14 cellular contexts compared by ENCODE assay signal in genomic region chr1:46490603-46491499, GRCh38. TPM values are rescaled to one million over a fixed set of nuclear protein-coding genes. Genes with fewer than 3 reads are reported as not detected.
A peak's percentile ranks its signal among the peaks of the same experiment; 100 is the strongest.
DNase-seq lines count a peak whose midpoint lies in the region; ATAC-seq and TF ChIP-seq lines count a peak whose summit lies in the region.
"Had no signal": no experiment of that assay in that cellular context is flagged by ENCODE, and none has a peak within 500 bp of the region (broad histone marks: within the 10 kb centered on the region; RNA-seq: fewer than 3 reads in every experiment).

No MANE protein-coding gene starts in this region.

- no peak overlapping the region for H3K4me3 ChIP-seq in astrocyte of the spinal cord (ENCODE audit: low read depth, low read length)

- DNase-seq in activated T-cell treated with anti-CD3 and anti-CD28 coated beads, Interleukin-2, amount 50 U/mL, for 72 hours, result no peak
- no peak for DNase-seq in activated T-cell treated with anti-CD3 and anti-CD28 coated beads for 4 hours
- peak; percentile 26 for DNase-seq in astrocyte of the spinal cord (ENCODE audit: low read depth, low spot score)
- DNase-seq in left colon, result no peak
- no peak for DNase-seq in activated CD4-positive, alpha-beta T cell treated with anti-CD3 and anti-CD28 coated beads for 48 hours
- DNase-seq in AG08396 (ENCODE audit: low spot score), result no peak
- DNase-seq: activated CD4-positive, alpha-beta T cell treated with anti-CD3 and anti-CD28 coated beads, Interleukin-2, amount 50 U/mL, for 4 hours; activated naive CD4-positive, alpha-beta T cell treated with Interleukin-2 at 50 U/mL for 16 hours; cortex of kidney; DMS153; NCI-H1436; stimulated activated CD4-positive, alpha-beta T cell treated with anti-CD3 and anti-CD28 coated beads, Interleukin-1b, Interleukin-23, amount 100 ng/mL, for 48 hours had no signal

- in situ Hi-C loops in astrocyte of the spinal cord (cut with HindIII; ENCODE audit: low sequenced_read_pairs), result no loop called here

- H3K27me3 Mint-ChIP-seq in activated T-cell treated with anti-CD3 and anti-CD28 coated beads, Interleukin-2, amount 50 U/mL, for 72 hours (ENCODE audit: low read depth), result peaks cover 93% of the 10 kb centered on the region
- peaks cover 100% of the 10 kb centered on the region for H3K27me3 Mint-ChIP-seq in stimulated activated memory B cell treated with anti-CD40 and anti-IgM and Interleukin-4, amounts not matched to agents 10 μg/mL and 1 μg/mL and 100 μg/mL, for 72 hours

- peak overlapping the region; percentile 45 to 54 for H3K4me3 Mint-ChIP-seq in activated T-cell treated with anti-CD3 and anti-CD28 coated beads, Interleukin-2, amount 50 U/mL, for 72 hours
- peak overlapping the region; percentile 16 for H3K4me3 Mint-ChIP-seq in stimulated activated memory B cell treated with anti-CD40 and anti-IgM and Interleukin-4, amounts not matched to agents 10 μg/mL and 1 μg/mL and 100 μg/mL, for 72 hours

- H3K9me3 Mint-ChIP-seq in activated T-cell treated with anti-CD3 and anti-CD28 coated beads, Interleukin-2, amount 50 U/mL, for 72 hours, result no peaks in the 10 kb centered on the region
- H3K9me3 Mint-ChIP-seq in stimulated activated memory B cell treated with anti-CD40 and anti-IgM and Interleukin-4, amounts not matched to agents 10 μg/mL and 1 μg/mL and 100 μg/mL, for 72 hours, result no peaks in the 10 kb centered on the region

- peaks cover 2 to 5% of the 10 kb centered on the region in 2 donors for H3K36me3 Mint-ChIP-seq in activated T-cell treated with anti-CD3 and anti-CD28 coated beads, Interleukin-2, amount 50 U/mL, for 72 hours (ENCODE audit: insufficient read depth in 2 of 2)
- H3K36me3 Mint-ChIP-seq in stimulated activated memory B cell treated with anti-CD40 and anti-IgM and Interleukin-4, amounts not matched to agents 10 μg/mL and 1 μg/mL and 100 μg/mL, for 72 hours, result no peaks in the 10 kb centered on the region

- TF ChIP-seq CTCF in astrocyte of the spinal cord (IDR thresholded peaks at IDR 0.05; ENCODE audit: low read depth, low read length), result no peak

- no peak for ATAC-seq in activated T-cell treated with anti-CD3 and anti-CD28 coated beads, Interleukin-2, amount 50 U/mL, for 72 hours (replicated peaks in 1 of 2)
- ATAC-seq in left colon (peak; percentile 11), GM21825 (IDR thresholded peaks at IDR 0.05; ENCODE audit: unreplicated experiment) (no peak)
- ATAC-seq in stimulated activated memory B cell treated with anti-CD40 and anti-IgM and Interleukin-4, amounts not matched to agents 10 μg/mL and 1 μg/mL and 100 μg/mL, for 72 hours, result no peak

- intact Hi-C loops in left colon (cut with DNase I, micrococcal nuclease), result no loop called here

- no peak overlapping the region for H3K27ac Mint-ChIP-seq in activated T-cell treated with anti-CD3 and anti-CD28 coated beads, Interleukin-2, amount 50 U/mL, for 72 hours
- H3K27ac Mint-ChIP-seq in stimulated activated memory B cell treated with anti-CD40 and anti-IgM and Interleukin-4, amounts not matched to agents 10 μg/mL and 1 μg/mL and 100 μg/mL, for 72 hours, result no peak overlapping the region

- peaks cover 37% of the 10 kb centered on the region for H3K4me1 Mint-ChIP-seq in activated T-cell treated with anti-CD3 and anti-CD28 coated beads, Interleukin-2, amount 50 U/mL, for 72 hours (ENCODE audit: low read depth)
- peaks cover 26% of the 10 kb centered on the region for H3K4me1 Mint-ChIP-seq in stimulated activated memory B cell treated with anti-CD40 and anti-IgM and Interleukin-4, amounts not matched to agents 10 μg/mL and 1 μg/mL and 100 μg/mL, for 72 hours

RNA-seq across cellular contexts. Expression of gene DMBX1, which starts 1.2 kb away (rescaled TPM):
- total RNA-seq in activated T-cell treated with anti-CD3 and anti-CD28 coated beads, Interleukin-2, amount 50 U/mL, for 72 hours, result under 1 TPM in 1 of 2 donors, not detected in 1; 0.37 TPM
- total RNA-seq in left colon, result not detected
